Comparison of ENCODE assay signal across 1 cellular context in the genomic region with DNA sequence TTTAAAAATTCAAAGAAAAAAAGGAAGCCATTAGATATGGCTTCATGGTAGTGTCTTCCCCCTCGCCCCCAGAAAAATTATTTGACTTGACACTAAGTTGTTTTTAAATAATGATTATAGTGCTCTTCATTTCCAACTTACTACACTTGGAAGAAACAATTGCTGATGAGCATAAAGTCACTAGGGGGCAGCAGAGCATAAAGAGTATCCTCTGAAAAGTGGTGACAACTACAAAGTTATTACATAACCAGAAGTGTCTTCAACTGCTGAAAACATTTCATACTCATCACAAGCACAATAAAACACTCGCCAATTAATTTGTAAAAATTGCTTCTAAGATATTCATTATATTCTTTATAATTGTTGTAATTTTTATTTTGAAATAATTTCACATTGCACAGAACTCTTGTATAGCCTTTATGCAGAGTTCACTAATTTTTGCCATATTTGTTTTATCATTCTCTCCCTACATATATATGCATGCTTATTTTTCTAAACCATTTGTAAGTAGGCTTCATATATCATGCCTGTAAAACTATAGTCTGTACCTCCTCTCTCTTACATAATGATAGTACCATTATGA.
TF ChIP-seq lines count a peak whose summit lies in the region.

No MANE protein-coding gene starts in this region.

TF ChIP-seq in K562, 482 proteins besides CTCF, POLR2A, EP300 and RAD21 (continued from another document):
- TF ChIP-seq SMC3 (conservative IDR thresholded peaks at IDR 0.05; ENCODE audit: insufficient read depth, low read depth, low read length) (peak; percentile 52; the same call in 1 of the 2 replicates), MBD2 (IDR thresholded peaks at IDR 0.05; ENCODE audit: borderline replicate concordance, low read depth) (no peak), ELF2 (CRISPR knock-in tag; IDR thresholded peaks at IDR 0.05) (no peak), OTX1 (CRISPR knock-in tag; IDR thresholded peaks at IDR 0.05) (no peak), ZNF134 (CRISPR knock-in tag; conservative IDR thresholded peaks at IDR 0.05) (peak; percentile 84), ZNF347 (CRISPR knock-in tag; IDR thresholded peaks at IDR 0.05; ENCODE audit: low read depth) (no peak), ZNF445 (CRISPR knock-in tag; IDR thresholded peaks at IDR 0.05; ENCODE audit: low read depth) (no peak), NR1H2 (CRISPR knock-in tag; IDR thresholded peaks at IDR 0.05) (no peak)
- TF ChIP-seq, protein P1, sequence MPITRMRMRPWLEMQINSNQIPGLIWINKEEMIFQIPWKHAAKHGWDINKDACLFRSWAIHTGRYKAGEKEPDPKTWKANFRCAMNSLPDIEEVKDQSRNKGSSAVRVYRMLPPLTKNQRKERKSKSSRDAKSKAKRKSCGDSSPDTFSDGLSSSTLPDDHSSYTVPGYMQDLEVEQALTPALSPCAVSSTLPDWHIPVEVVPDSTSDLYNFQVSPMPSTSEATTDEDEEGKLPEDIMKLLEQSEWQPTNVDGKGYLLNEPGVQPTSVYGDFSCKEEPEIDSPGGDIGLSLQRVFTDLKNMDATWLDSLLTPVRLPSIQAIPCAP (CRISPR knock-in tag; IDR thresholded peaks at IDR 0.05; ENCODE audit: borderline replicate concordance), result no peak
- TF ChIP-seq, protein P2, sequence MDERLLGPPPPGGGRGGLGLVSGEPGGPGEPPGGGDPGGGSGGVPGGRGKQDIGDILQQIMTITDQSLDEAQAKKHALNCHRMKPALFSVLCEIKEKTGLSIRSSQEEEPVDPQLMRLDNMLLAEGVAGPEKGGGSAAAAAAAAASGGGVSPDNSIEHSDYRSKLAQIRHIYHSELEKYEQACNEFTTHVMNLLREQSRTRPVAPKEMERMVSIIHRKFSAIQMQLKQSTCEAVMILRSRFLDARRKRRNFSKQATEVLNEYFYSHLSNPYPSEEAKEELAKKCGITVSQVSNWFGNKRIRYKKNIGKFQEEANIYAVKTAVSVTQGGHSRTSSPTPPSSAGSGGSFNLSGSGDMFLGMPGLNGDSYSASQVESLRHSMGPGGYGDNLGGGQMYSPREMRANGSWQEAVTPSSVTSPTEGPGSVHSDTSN (CRISPR knock-in tag; IDR thresholded peaks at IDR 0.05; ENCODE audit: low read depth), result no peak
- TF ChIP-seq, protein P2 (tag; conservative IDR thresholded peaks at IDR 0.05; ENCODE audit: low read depth), result no peak
TF ChIP-seq in K562: peak in this region for 12.
